In the genomic region with DNA sequence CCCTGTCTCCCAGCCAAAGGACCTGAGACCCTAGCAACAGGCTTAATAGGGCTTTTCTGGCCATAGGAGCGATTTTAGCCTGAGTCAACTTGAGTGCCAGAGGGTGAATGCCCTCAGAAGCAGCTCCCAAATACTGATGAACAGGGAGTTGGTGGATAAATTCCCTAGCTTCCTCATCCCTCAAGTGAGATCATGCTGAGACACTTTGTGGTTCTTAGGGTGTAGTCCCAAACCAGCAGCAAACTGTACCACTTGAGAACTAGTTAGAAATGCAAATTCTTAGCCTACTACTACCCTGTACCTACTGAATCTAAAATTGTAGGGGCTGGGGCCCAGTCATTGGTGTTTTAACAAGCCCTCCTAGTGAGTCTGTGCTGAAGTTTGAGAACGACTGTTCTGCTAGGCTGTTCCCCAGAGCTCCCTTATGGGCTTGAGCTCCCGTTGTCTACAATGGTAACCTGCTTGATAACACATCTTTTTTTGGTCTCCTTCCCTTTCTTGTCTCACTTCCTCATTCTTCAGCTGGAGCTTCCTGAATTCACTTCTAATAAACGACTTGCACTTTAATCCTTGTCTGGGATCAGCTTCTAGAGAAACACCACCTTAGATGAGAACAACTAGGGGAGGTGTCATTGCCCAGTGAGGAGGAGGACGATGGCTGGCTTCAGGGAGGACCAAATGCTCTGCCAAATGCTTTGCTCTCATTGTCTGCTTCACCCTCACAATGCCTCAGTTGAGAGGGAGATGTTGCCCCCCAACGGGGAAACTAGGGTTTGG, we compare ENCODE assay signal across 15 cellular contexts. TPM values are rescaled to one million over a fixed set of nuclear protein-coding genes. Genes with fewer than 3 reads are reported as not detected.
DNase-seq lines count a peak whose midpoint lies in the region; ATAC-seq, FAIRE-seq and TF ChIP-seq lines count a peak whose summit lies in the region.
"Had no signal": no experiment of that assay in that cellular context is flagged by ENCODE, and none has a peak within 500 bp of the region (broad histone marks: within the 10 kb centered on the region; RNA-seq: fewer than 3 reads in every experiment).

No MANE protein-coding gene starts in this region.

- peaks cover 3% of the 10 kb centered on the region for H3K27me3 Mint-ChIP-seq in CD4-positive, alpha-beta T cell
- peaks cover 17% of the 10 kb centered on the region for H3K27me3 Mint-ChIP-seq in neural progenitor cell (ENCODE audit: insufficient read depth, low read depth)

- H3K27ac ChIP-seq in CD4-positive, alpha-beta T cell (ENCODE audit: low read depth, low read length): no peak overlapping the region
- H3K27ac ChIP-seq in K562 (ENCODE audit: extremely low read depth, low read depth, low read length): no peak overlapping the region
- H3K27ac ChIP-seq in skin epidermis: peak overlapping the region in 12 of 21 experiments; percentile 23 to 93 (median 74)
- no peak overlapping the region for H3K27ac ChIP-seq in neural progenitor cell
- H3K27ac ChIP-seq: hepatocyte had no signal

- H3K9me3 Mint-ChIP-seq in CD4-positive, alpha-beta T cell: no peaks in the 10 kb centered on the region
- no peaks in the 10 kb centered on the region for H3K9me3 Mint-ChIP-seq in neural progenitor cell
- H3K9me3 Mint-ChIP-seq: endodermal cell had no signal

- TF ChIP-seq EP300 in K562 (IDR thresholded peaks at IDR 0.05; ENCODE audit: low read length): no peak

- no peaks in the 10 kb centered on the region for H3K9me3 ChIP-seq in CD4-positive, alpha-beta T cell (ENCODE audit: control insufficient read depth, low read length)
- H3K9me3 ChIP-seq in K562 (replicated peaks; ENCODE audit: control insufficient read depth, insufficient read depth, low read depth, low read length) (no peaks in the 10 kb centered on the region), neural progenitor cell (ENCODE audit: low read depth) (no peaks in the 10 kb centered on the region)
- H3K9me3 ChIP-seq: prostate gland, thoracic aorta had no signal

- H4K20me1 ChIP-seq in K562 (replicated peaks; ENCODE audit: control insufficient read depth, insufficient read depth, low read length) (no peaks in the 10 kb centered on the region), neural progenitor cell (ENCODE audit: low read depth) (no peaks in the 10 kb centered on the region)

- intact Hi-C loops in CD4-positive, alpha-beta T cell (cut with DNase I, micrococcal nuclease): loop anchor here (10.0 kb wide), 2 partner anchors 64 to 976 kb away; a partner anchor contains a TSS
- intact Hi-C loops in K562 (cut with micrococcal nuclease): loop anchor here (1.0 kb wide), 1 partner anchor 59 kb away; a partner anchor contains a TSS

- H3K27me3 ChIP-seq in CD4-positive, alpha-beta T cell (ENCODE audit: control insufficient read depth, insufficient read depth, low read length): no peaks in the 10 kb centered on the region
- peaks cover 6 to 11% of the 10 kb centered on the region in 2 experiments; a peak in 4 of 5 replicates for H3K27me3 ChIP-seq in K562 (ENCODE audit: control insufficient read depth in 2 of 2, insufficient read depth in 2 of 2, low read length in 2 of 2)
- H3K27me3 ChIP-seq in neural progenitor cell: peaks cover 25% of the 10 kb centered on the region
- H3K27me3 ChIP-seq: hepatocyte had no signal

- H3K4me3 ChIP-seq in NB4 (ENCODE audit: low read depth, low read length) (no peak overlapping the region), K562 (no peak overlapping the region), skin epidermis (no peak overlapping the region), neural progenitor cell (no peak overlapping the region)
- H3K4me3 ChIP-seq: hepatocyte, lung, prostate gland had no signal

- H3F3A ChIP-seq in neural progenitor cell (ENCODE audit: low read depth): peaks cover 21% of the 10 kb centered on the region

- peak overlapping the region; percentile 14; the same call in 1 of the 2 replicates for H3K4me2 ChIP-seq in K562 (ENCODE audit: insufficient read depth, low read length)
- no peak overlapping the region for H3K4me2 ChIP-seq in neural progenitor cell

- no peak for DNase-seq in CD4-positive, alpha-beta T cell
- DNase-seq in NB4 (ENCODE audit: low read depth) (peak; percentile 74), K562 (ENCODE audit: extremely low read depth in 1 of 4, low spot score in 3 of 4) (peak in 1 of 4 experiments; percentile 32), neural progenitor cell (ENCODE audit: low spot score) (no peak), NCI-H524 treated with DMSO at 0.1 percent for 48 hours (lab: John Stamatoyannopoulos, UW) (no peak), EL (no peak), NCI-H446 (lab: John Stamatoyannopoulos, UW) (no peak)
- DNase-seq: COR-L47, endodermal cell, NCI-H1105 had no signal

- H3K36me3 Mint-ChIP-seq in CD4-positive, alpha-beta T cell (ENCODE audit: low read depth): no peaks in the 10 kb centered on the region
- no peaks in the 10 kb centered on the region for H3K36me3 Mint-ChIP-seq in neural progenitor cell

- H3K36me3 ChIP-seq in K562 (ENCODE audit: control insufficient read depth, insufficient read depth, low read length) (no peaks in the 10 kb centered on the region), neural progenitor cell (no peaks in the 10 kb centered on the region)
- H3K36me3 ChIP-seq: prostate gland, thoracic aorta had no signal

- H3K9ac ChIP-seq in K562 (ENCODE audit: insufficient read depth in 1 of 2, low read depth in 2 of 2, low read length in 2 of 2): no peak overlapping the region
- no peak overlapping the region for H3K9ac ChIP-seq in neural progenitor cell

- H3K9me1 ChIP-seq in K562 (ENCODE audit: control insufficient read depth, insufficient read depth, low read length): no peaks in the 10 kb centered on the region

- BruUV-seq in K562 (replicated peaks; lab: Mats Ljungman, UMichigan): no TSS peak

- H3K79me2 ChIP-seq in K562 (ENCODE audit: control insufficient read depth, insufficient read depth, low read length) (no peaks in the 10 kb centered on the region), neural progenitor cell (ENCODE audit: low read depth) (no peaks in the 10 kb centered on the region)
- H3K79me2 ChIP-seq: hepatocyte had no signal

- H3K4me1 ChIP-seq in K562 (replicated peaks in 1 of 2; ENCODE audit: control insufficient read depth in 2 of 2, insufficient read depth in 2 of 2, low read length in 2 of 2): peaks cover 8 to 19% of the 10 kb centered on the region in 2 experiments
- peaks cover 31% of the 10 kb centered on the region for H3K4me1 ChIP-seq in neural progenitor cell
- H3K4me1 ChIP-seq: prostate gland had no signal

- peaks cover 6% of the 10 kb centered on the region for H3K4me1 Mint-ChIP-seq in CD4-positive, alpha-beta T cell (ENCODE audit: low read depth)
- H3K4me1 Mint-ChIP-seq in neural progenitor cell: peaks cover 21% of the 10 kb centered on the region

- peak; percentile 52 for FAIRE-seq in K562 (lab: Jason Lieb, UNC)

- WGBS in K562 (ENCODE audit: insufficient coverage, low coverage, missing lambda C conversion rate): 12% methylated on average over 6 of the region's 6 CpGs

- TF ChIP-seq RAD21 in K562 (CRISPR knock-in tag; conservative IDR thresholded peaks at IDR 0.05 in 1 of 2, IDR thresholded peaks at IDR 0.05 in 1 of 2): peak; percentile 28 to 67

- H3K4me3 Mint-ChIP-seq in CD4-positive, alpha-beta T cell: peak overlapping the region; percentile 38
- H3K4me3 Mint-ChIP-seq in neural progenitor cell: no peak overlapping the region
- H3K4me3 Mint-ChIP-seq: endodermal cell had no signal

- in situ Hi-C loops in K562 (cut with MboI): no loop called here

- POLR2A ChIA-PET in CD4-positive, alpha-beta T cell (lab: Charles Lee): no interaction called here
- POLR2A ChIA-PET in K562 (lab: Yijun Ruan, JAX): interaction anchor here (0.6 to 2.2 kb wide), 5 partner anchors 11 to 362 kb away, joined by 3 to 6 read pairs (median 3); no protein-coding TSS in a partner anchor

- H3K27ac Mint-ChIP-seq in CD4-positive, alpha-beta T cell: no peak overlapping the region
- no peak overlapping the region for H3K27ac Mint-ChIP-seq in neural progenitor cell
- H3K27ac Mint-ChIP-seq: endodermal cell had no signal

- no peak for ATAC-seq in CD4-positive, alpha-beta T cell (ENCODE audit: poor library complexity)
- ATAC-seq in K562: no peak

- TF ChIP-seq POLR2A in NB4 (IDR thresholded peaks at IDR 0.05; ENCODE audit: extremely low read depth, insufficient read length): no peak
- TF ChIP-seq POLR2A in K562 (conservative IDR thresholded peaks at IDR 0.05): no peak

- CTCF ChIA-PET in CD4-positive, alpha-beta T cell (lab: Charles Lee): interaction anchor here (2.3 kb wide), 1 partner anchor 59 kb away, joined by 8 read pairs; a partner anchor contains a TSS
- CTCF ChIA-PET in K562 (lab: Yijun Ruan, JAX; ENCODE audit: low intra/inter-chr PET ratio): interaction anchor here (1.4 kb wide), 1 partner anchor 59 kb away, joined by 5 read pairs; a partner anchor contains a TSS

- H2AFZ ChIP-seq in K562 (ENCODE audit: low read depth, low read length): peak overlapping the region; percentile 81
- no peak overlapping the region for H2AFZ ChIP-seq in neural progenitor cell (replicated peaks)

- no peak for TF ChIP-seq CTCF in CD4-positive, alpha-beta T cell (IDR thresholded peaks at IDR 0.05)
- TF ChIP-seq CTCF in NB4 (IDR thresholded peaks at IDR 0.05; ENCODE audit: low read depth, low read length) (no peak), K562 (IDR thresholded peaks at IDR 0.05 in 2 of 3, conservative IDR thresholded peaks at IDR 0.05 in 1 of 3; ENCODE audit: insufficient read depth in 2 of 3, low read depth in 1 of 3, low read length in 3 of 3) (peak in 2 of 3 experiments; percentile 34 to 49; a peak in 3 of 6 replicates), neural progenitor cell (IDR thresholded peaks at IDR 0.05) (no peak)

RNA-seq across cellular contexts. Expression of a gene that starts 18.2 kb away (rescaled TPM):
- total RNA-seq in CD4-positive, alpha-beta T cell: 1 to 10 TPM; 4.6 to 5.2 TPM
- total RNA-seq in K562 (2011; cell fraction: chromatin; rRNA removed; ENCODE audit: low replicate concordance): 0.32 and 1.6 TPM in 2 replicates
- total RNA-seq in K562 (2011; cell fraction: nucleolus; rRNA removed): 0.50 and 0.66 TPM in 2 replicates
- total RNA-seq in K562 (2011; cell fraction: nucleoplasm; rRNA removed): 0.22 and 0.84 TPM in 2 replicates
- total RNA-seq in K562 (2014; rRNA removed): 0.29 and 0.45 TPM in 2 replicates
- 0.41 and 0.47 TPM in 2 replicates for total RNA-seq in K562 (2014; rRNA removed; fragmentation: Illumina TruSeq; extraction: Trizol)
- 0.18 and 0.34 TPM in 2 replicates for total RNA-seq in K562 (2015; rRNA removed; fragmentation: Illumina TruSeq; extraction: Trizol)
- total RNA-seq in K562 (2021): 0.47 and 0.53 TPM in 2 replicates
- polyA plus RNA-seq in K562 (2011; rRNA removed): 0.15 and 0.71 TPM in 2 replicates
- polyA plus RNA-seq in K562 (2011; cell fraction: cytosol; rRNA removed): 0.12 and 1.1 TPM in 2 replicates
- polyA plus RNA-seq in K562 (2011; cell fraction: nucleus; rRNA removed): 0.67 and 3.2 TPM in 2 replicates
- 0.42 and 0.94 TPM in 2 replicates for polyA plus RNA-seq in K562 (2012)
- polyA plus RNA-seq in K562 (2014; fragmentation: Illumina TruSeq; extraction: Trizol): 0.24 and 0.61 TPM in 2 replicates
- under 1 TPM; 0.34 to 0.36 TPM for polyA plus RNA-seq in K562 (2014; fragmentation: Nextera tagmentation; extraction: Ambion mirVana)
- polyA plus RNA-seq in K562 (2014; rRNA removed): 0.43 and 1.2 TPM in 2 replicates
- 0.42 TPM in 1 of 2 replicates, not detected in the other for polyA minus RNA-seq in K562 (2011; rRNA and poly(A)+ RNA removed)
- polyA minus RNA-seq in K562 (2011; cell fraction: cytosol; rRNA and poly(A)+ RNA removed): 0.95 TPM in 1 of 2 replicates, not detected in the other
- polyA minus RNA-seq in K562 (2011; cell fraction: nucleus; rRNA and poly(A)+ RNA removed): 0.44 and 0.54 TPM in 2 replicates
- 5.9 and 10.3 TPM in 2 replicates for total RNA-seq in neural progenitor cell (ENCODE audit: low replicate concordance)

RNA-seq across cellular contexts. Expression of a gene that starts 59.5 kb away (rescaled TPM):
- total RNA-seq in CD4-positive, alpha-beta T cell: 1 to 10 TPM; 2.3 to 2.5 TPM
- 5.7 and 14.0 TPM in 2 replicates for total RNA-seq in K562 (2011; cell fraction: chromatin; rRNA removed; ENCODE audit: low replicate concordance)
- total RNA-seq in K562 (2011; cell fraction: nucleolus; rRNA removed): 13.4 and 15.0 TPM in 2 replicates
- 11.0 and 15.7 TPM in 2 replicates for total RNA-seq in K562 (2011; cell fraction: nucleoplasm; rRNA removed)
- total RNA-seq in K562 (2014; rRNA removed) (2.1 and 4.5 TPM in 2 replicates), K562 (2014; rRNA removed; fragmentation: Illumina TruSeq; extraction: Trizol) (2.8 TPM in 2 replicates), K562 (2015; rRNA removed; fragmentation: Illumina TruSeq; extraction: Trizol) (3.2 and 3.6 TPM in 2 replicates), K562 (2021) (8.2 and 8.5 TPM in 2 replicates), neural progenitor cell (ENCODE audit: low replicate concordance) (2.5 and 9.0 TPM in 2 replicates)
- polyA plus RNA-seq in K562 (2011; rRNA removed) (4.1 and 7.1 TPM in 2 replicates), K562 (2014; fragmentation: Illumina TruSeq; extraction: Trizol) (10.5 and 10.7 TPM in 2 replicates), K562 (2014; fragmentation: Nextera tagmentation; extraction: Ambion mirVana) (10 to 100 TPM in 1 of 2 experiments, 1 to 10 TPM in 1; 6.3 to 10.3 TPM), K562 (2014; rRNA removed) (4.5 and 4.6 TPM in 2 replicates)
- polyA plus RNA-seq in K562 (2011; cell fraction: cytosol; rRNA removed): 7.9 and 15.0 TPM in 2 replicates
- 5.0 and 7.3 TPM in 2 replicates for polyA plus RNA-seq in K562 (2011; cell fraction: nucleus; rRNA removed)
- 8.2 and 10.4 TPM in 2 replicates for polyA plus RNA-seq in K562 (2012)
- polyA minus RNA-seq in K562 (2011; rRNA and poly(A)+ RNA removed): 5.9 and 6.1 TPM in 2 replicates
- polyA minus RNA-seq in K562 (2011; cell fraction: cytosol; rRNA and poly(A)+ RNA removed): 6.7 and 9.5 TPM in 2 replicates
- polyA minus RNA-seq in K562 (2011; cell fraction: nucleus; rRNA and poly(A)+ RNA removed): 5.0 and 5.7 TPM in 2 replicates

Comparison
In these comparisons a context has a peak if more than half of its experiments do, and no peak if none do; other contexts are left out.
1. H3K27ac ChIP-seq: peak in skin epidermis (12 of 21); none in CD4-positive, alpha-beta T cell (single experiment), K562 (single experiment) and neural progenitor cell (single experiment).
2. CTCF ChIP-seq: peak in K562 (2 of 3); none in CD4-positive, alpha-beta T cell (single experiment), NB4 (single experiment) and neural progenitor cell (single experiment).